8 cellular contexts compared by ENCODE assay signal in the genomic region with DNA sequence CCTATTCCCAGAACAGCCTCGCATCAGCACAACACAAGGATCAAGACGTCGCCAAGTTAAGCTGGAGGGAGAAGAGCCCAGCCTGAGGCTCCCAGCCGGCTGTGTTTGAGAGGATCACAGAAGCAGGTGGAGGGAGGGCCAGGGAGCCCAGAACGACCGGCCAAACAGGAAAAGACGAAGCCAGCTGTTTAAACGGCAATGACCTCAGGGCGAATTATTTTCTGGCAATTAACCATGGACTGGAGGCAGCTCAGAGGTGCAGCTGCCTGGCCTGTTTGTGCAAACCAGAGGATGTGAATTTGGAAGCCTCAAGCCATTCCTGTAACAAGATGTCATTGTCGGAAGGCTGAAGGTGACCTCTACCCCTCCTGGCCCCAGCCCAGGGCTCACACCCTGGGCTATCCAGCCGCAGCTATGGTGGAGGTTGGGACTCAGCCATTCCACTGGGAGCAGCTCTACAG.
DNase-seq lines count a peak whose midpoint lies in the region.

No MANE protein-coding gene starts in this region.

- DNase-seq in DMS 273 (lab: John Stamatoyannopoulos, UW; ENCODE audit: unreplicated experiment) (peak; percentile 53), DMS 273 treated with DMSO at 0.1 percent for 48 hours (lab: John Stamatoyannopoulos, UW) (no peak), SHP77 (lab: John Stamatoyannopoulos, UW) (peak; percentile 84 to 86), iris pigment epithelial cell (ENCODE audit: low read depth) (peak; percentile 27), ureter (ENCODE audit: low spot score) (peak; percentile 83), foreskin melanocyte (no peak)
- no peak for DNase-seq in stimulated activated CD4-positive, alpha-beta T cell treated with anti-CD3 and anti-CD28 coated beads, Interleukin-4, amount 100 ng/mL, for 4 hours
- no peak for DNase-seq in activated T-cell treated with anti-CD3 and anti-CD28 coated beads, Interleukin-2, amount 50 U/mL, for 48 hours

Comparison
In these comparisons a context has a peak if more than half of its experiments do, and no peak if none do; other contexts are left out.
1. DNase-seq: peak in DMS 273 (single experiment), SHP77 (2 of 2), iris pigment epithelial cell (single experiment) and ureter (single experiment); none in DMS 273 treated with DMSO at 0.1 percent for 48 hours (single experiment), stimulated activated CD4-positive, alpha-beta T cell treated with anti-CD3 and anti-CD28 coated beads, Interleukin-4, amount 100 ng/mL, for 4 hours (0 of 2), activated T-cell treated with anti-CD3 and anti-CD28 coated beads, Interleukin-2, amount 50 U/mL, for 48 hours (0 of 2) and foreskin melanocyte (single experiment).